Comparison of ENCODE assay signal across 16 cellular contexts in the genomic region with DNA sequence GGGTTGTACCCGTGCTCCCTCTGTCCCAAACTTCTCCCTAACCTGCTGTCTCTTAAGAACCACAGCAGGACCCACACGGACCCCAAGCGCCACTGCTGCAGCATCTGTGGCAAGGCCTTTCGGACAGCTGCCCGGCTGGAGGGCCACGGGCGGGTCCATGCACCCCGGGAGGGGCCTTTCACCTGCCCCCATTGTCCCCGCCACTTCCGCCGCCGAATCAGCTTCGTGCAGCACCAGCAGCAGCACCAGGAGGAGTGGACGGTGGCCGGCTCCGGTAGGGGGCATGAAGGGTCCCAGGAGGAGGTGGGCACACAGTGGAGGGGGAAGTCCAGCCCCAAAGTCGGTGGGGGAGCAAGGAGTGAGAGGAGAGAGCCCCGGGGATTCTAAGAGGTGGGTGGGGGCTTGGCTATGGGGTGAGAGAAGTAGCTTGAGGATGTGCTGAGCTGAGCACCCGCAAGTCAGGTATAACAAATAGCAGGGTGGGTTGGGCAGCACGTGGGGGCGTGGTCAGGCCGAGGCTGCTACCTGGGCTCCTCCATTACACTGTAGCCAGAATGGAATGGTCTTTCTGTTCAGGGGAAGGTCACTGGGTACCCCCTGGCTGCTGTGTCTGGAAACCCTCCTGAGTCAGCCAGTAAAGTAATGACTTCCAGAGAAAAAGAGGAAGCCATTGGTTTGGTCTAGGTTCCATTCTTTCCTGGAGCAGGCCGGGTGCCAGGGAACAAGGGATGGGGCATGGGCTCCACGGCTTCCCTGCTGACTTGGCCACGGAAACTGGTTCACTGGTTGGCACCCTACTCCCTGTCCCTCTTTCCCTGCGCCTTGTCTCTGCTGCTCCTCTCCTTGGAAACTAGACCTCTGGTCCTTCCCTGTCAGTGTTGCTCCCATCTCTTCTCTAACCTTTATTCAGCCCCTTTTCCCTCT. TPM values are rescaled to one million over a fixed set of nuclear protein-coding genes. Genes with fewer than 3 reads are reported as not detected.
DNase-seq lines count a peak whose midpoint lies in the region; ATAC-seq and TF ChIP-seq lines count a peak whose summit lies in the region.
"Had no signal": no experiment of that assay in that cellular context is flagged by ENCODE, and none has a peak within 500 bp of the region (broad histone marks: within the 10 kb centered on the region; RNA-seq: fewer than 3 reads in every experiment).

No MANE protein-coding gene starts in this region.

- no peak overlapping the region for H2AFZ ChIP-seq in smooth muscle cell (ENCODE audit: low read depth)

- H3K36me3 ChIP-seq in iPS-15b (ENCODE audit: control insufficient read depth, insufficient read depth, low read length) (peaks cover 50% of the 10 kb centered on the region), smooth muscle cell (ENCODE audit: low read depth) (no peaks in the 10 kb centered on the region)

- CTCF ChIA-PET in WTC11 (lab: Charles Lee) = no interaction called here

- peaks cover 17% of the 10 kb centered on the region for H3K79me2 ChIP-seq in smooth muscle cell (ENCODE audit: low read depth)

- H3K27me3 Mint-ChIP-seq in natural killer cell (ENCODE audit: low read depth in 2 of 2) (no peaks in the 10 kb centered on the region), WTC11 (ENCODE audit: low read depth) (no peaks in the 10 kb centered on the region)
- no peaks in the 10 kb centered on the region for H3K27me3 Mint-ChIP-seq in natural killer cell treated with Interleukin-12 subunit alpha and Interleukin-12 subunit beta and Interleukin-15 and Interleukin-18, amount 100 ng/mL, for 72 hours
- H3K27me3 Mint-ChIP-seq: B cell had no signal

- H3K27ac ChIP-seq in substantia nigra (ENCODE audit: low read depth, low read length, poor library complexity, severe bottlenecking) (no peak overlapping the region), smooth muscle cell (ENCODE audit: low read depth) (no peak overlapping the region)
- H3K27ac ChIP-seq: psoas muscle had no signal

- no peaks in the 10 kb centered on the region for H3K9me3 ChIP-seq in iPS-15b (ENCODE audit: control insufficient read depth, insufficient read depth, low read length)
- no peaks in the 10 kb centered on the region for H3K9me3 ChIP-seq in smooth muscle cell (replicated peaks; ENCODE audit: low read depth)
- H3K9me3 ChIP-seq: psoas muscle had no signal

- ATAC-seq in natural killer cell = no peak
- ATAC-seq in natural killer cell treated with Interleukin-12 subunit alpha and Interleukin-12 subunit beta and Interleukin-15 and Interleukin-18, amount 100 ng/mL, for 72 hours = no peak
- ATAC-seq in WTC11 = no peak
- ATAC-seq in HG03045 (IDR thresholded peaks at IDR 0.05; ENCODE audit: unreplicated experiment) = no peak

- H3F3A ChIP-seq in smooth muscle cell (ENCODE audit: low read depth) = no peaks in the 10 kb centered on the region

- no peak overlapping the region for H3K4me2 ChIP-seq in smooth muscle cell

- H3K36me3 Mint-ChIP-seq in natural killer cell (peaks cover 7% of the 10 kb centered on the region), WTC11 (peaks cover 30% of the 10 kb centered on the region)
- no peaks in the 10 kb centered on the region for H3K36me3 Mint-ChIP-seq in natural killer cell treated with Interleukin-12 subunit alpha and Interleukin-12 subunit beta and Interleukin-15 and Interleukin-18, amount 100 ng/mL, for 72 hours

- no peak overlapping the region for H3K4me3 ChIP-seq in iPS-15b (ENCODE audit: low read depth, low read length)
- H3K4me3 ChIP-seq in smooth muscle cell = no peak overlapping the region
- H3K4me3 ChIP-seq: psoas muscle had no signal

- H3K4me3 Mint-ChIP-seq in natural killer cell = no peak overlapping the region
- no peak overlapping the region for H3K4me3 Mint-ChIP-seq in natural killer cell treated with Interleukin-12 subunit alpha and Interleukin-12 subunit beta and Interleukin-15 and Interleukin-18, amount 100 ng/mL, for 72 hours
- H3K4me3 Mint-ChIP-seq in WTC11 = no peak overlapping the region
- H3K4me3 Mint-ChIP-seq: B cell had no signal

- no peak for TF ChIP-seq CTCF in natural killer cell (IDR thresholded peaks at IDR 0.05)
- no peak for TF ChIP-seq CTCF in WTC11 (IDR thresholded peaks at IDR 0.05)
- TF ChIP-seq CTCF in smooth muscle cell (IDR thresholded peaks at IDR 0.05; ENCODE audit: borderline replicate concordance, insufficient read depth, poor library complexity, severe bottlenecking) = no peak

- no peak for DNase-seq in natural killer cell
- no peak for DNase-seq in natural killer cell treated with Interleukin-12 subunit alpha and Interleukin-12 subunit beta and Interleukin-15 and Interleukin-18, amount 100 ng/mL, for 72 hours (ENCODE audit: low spot score)
- no peak for DNase-seq in WTC11 (ENCODE audit: low spot score)
- DNase-seq in substantia nigra (lab: John Stamatoyannopoulos, UW) = peak in 39 of 49 donors; percentile 7 to 74 (median 35)
- no peak for DNase-seq in smooth muscle cell (lab: John Stamatoyannopoulos, UW; ENCODE audit: unreplicated experiment)
- DNase-seq in SHP77 treated with DMSO at 0.1 percent for 48 hours (lab: John Stamatoyannopoulos, UW) = no peak
- DNase-seq: activated CD4-positive, alpha-beta T cell treated with anti-CD3 and anti-CD28 coated beads, Interleukin-2, amount 50 U/mL, for 48 hours; activated gamma-delta T cell treated with Interleukin-2 at 50 U/mL for 16 hours; KBM-7; NCI-H1694 treated with DMSO at 0.1 percent for 48 hours; NCI-H524 treated with DMSO at 0.1 percent for 48 hours; stimulated activated CD4-positive, alpha-beta T cell treated with anti-CD3 and anti-CD28 coated beads, Interleukin-2, amount 100 ng/mL, for 48 hours had no signal

- H3K27ac Mint-ChIP-seq in natural killer cell = peak overlapping the region; percentile 43 to 89
- no peak overlapping the region for H3K27ac Mint-ChIP-seq in natural killer cell treated with Interleukin-12 subunit alpha and Interleukin-12 subunit beta and Interleukin-15 and Interleukin-18, amount 100 ng/mL, for 72 hours
- peak overlapping the region; percentile 74 for H3K27ac Mint-ChIP-seq in WTC11
- H3K27ac Mint-ChIP-seq: B cell had no signal

- 94% methylated on average over 25 of the region's 26 CpGs for WGBS in smooth muscle cell (ENCODE audit: low lambda C conversion rate)

- intact Hi-C loops in natural killer cell (cut with micrococcal nuclease) = no loop called here

- no peaks in the 10 kb centered on the region for H3K4me1 ChIP-seq in iPS-15b (ENCODE audit: control insufficient read depth, insufficient read depth, low read length)
- H3K4me1 ChIP-seq in smooth muscle cell (ENCODE audit: low read depth) = no peaks in the 10 kb centered on the region

- H3K9ac ChIP-seq in iPS-15b (ENCODE audit: low read depth, low read length) (peak overlapping the region; percentile 3), smooth muscle cell (ENCODE audit: low read depth) (no peak overlapping the region)

- H3K9me3 Mint-ChIP-seq in natural killer cell (no peaks in the 10 kb centered on the region), WTC11 (no peaks in the 10 kb centered on the region)
- H3K9me3 Mint-ChIP-seq in natural killer cell treated with Interleukin-12 subunit alpha and Interleukin-12 subunit beta and Interleukin-15 and Interleukin-18, amount 100 ng/mL, for 72 hours = no peaks in the 10 kb centered on the region

- POLR2A ChIA-PET in WTC11 (lab: Charles Lee) = no interaction called here

- H3K27me3 ChIP-seq in iPS-15b (ENCODE audit: control insufficient read depth, insufficient read depth, low read length) = no peaks in the 10 kb centered on the region
- H3K27me3 ChIP-seq in smooth muscle cell (ENCODE audit: low read depth) = no peaks in the 10 kb centered on the region

- H3K4me1 Mint-ChIP-seq in natural killer cell = peaks cover 30 to 57% of the 10 kb centered on the region in 2 donors
- peaks cover 13 to 25% of the 10 kb centered on the region in 2 donors for H3K4me1 Mint-ChIP-seq in natural killer cell treated with Interleukin-12 subunit alpha and Interleukin-12 subunit beta and Interleukin-15 and Interleukin-18, amount 100 ng/mL, for 72 hours (ENCODE audit: low read depth in 2 of 2)
- no peaks in the 10 kb centered on the region for H3K4me1 Mint-ChIP-seq in WTC11

- peaks cover 29% of the 10 kb centered on the region for H4K20me1 ChIP-seq in smooth muscle cell (ENCODE audit: low read depth)

TF ChIP-seq in WTC11, 78 proteins besides CTCF, POLR2A, EP300 and RAD21 (continues in another document):
- TF ChIP-seq FOXJ3 (CRISPR knock-in tag; IDR thresholded peaks at IDR 0.05; ENCODE audit: borderline replicate concordance) = no peak

RNA-seq across cellular contexts. Expression of gene PRSS53, which starts 7.1 kb away (rescaled TPM):
- total RNA-seq in natural killer cell = 1 to 10 TPM; 4.3 to 7.4 (median 5.1) TPM
- 1 to 10 TPM; 4.1 to 5.1 TPM for total RNA-seq in natural killer cell treated with Interleukin-12 subunit alpha and Interleukin-12 subunit beta and Interleukin-15 and Interleukin-18, amount 100 ng/mL, for 72 hours
- 2.5 to 4.9 TPM (median 4.1 TPM) in 3 replicates for total RNA-seq in WTC11 (2021)
- total RNA-seq in smooth muscle cell = 5.1 and 6.3 TPM in 2 replicates
- 0.66 and 1.1 TPM in 2 replicates for polyA plus RNA-seq in smooth muscle cell

RNA-seq across cellular contexts. Expression of gene ZNF646, which starts 7.5 kb away (rescaled TPM):
- total RNA-seq in natural killer cell = 10 to 100 TPM; 22.0 to 31.1 (median 30.1) TPM
- 10 to 100 TPM; 25.8 to 26.3 TPM for total RNA-seq in natural killer cell treated with Interleukin-12 subunit alpha and Interleukin-12 subunit beta and Interleukin-15 and Interleukin-18, amount 100 ng/mL, for 72 hours
- total RNA-seq in WTC11 (2021) = 26.7 to 29.3 TPM (median 29.1 TPM) in 3 replicates
- 5.7 and 8.1 TPM in 2 replicates for total RNA-seq in smooth muscle cell
- polyA plus RNA-seq in smooth muscle cell = 5.4 and 7.3 TPM in 2 replicates

RNA-seq across cellular contexts. Expression of gene ZNF668, which starts 7.7 kb away (rescaled TPM):
- total RNA-seq in natural killer cell (10 to 100 TPM; 11.0 to 27.4 (median 22.6) TPM), WTC11 (2021) (13.5 to 17.3 TPM (median 16.6 TPM) in 3 replicates), smooth muscle cell (7.3 and 9.0 TPM in 2 replicates)
- 10 to 100 TPM; 16.4 to 30.5 TPM for total RNA-seq in natural killer cell treated with Interleukin-12 subunit alpha and Interleukin-12 subunit beta and Interleukin-15 and Interleukin-18, amount 100 ng/mL, for 72 hours
- polyA plus RNA-seq in smooth muscle cell = 20.1 and 21.0 TPM in 2 replicates

RNA-seq across cellular contexts. Expression of gene VKORC1, which starts 12.9 kb away (rescaled TPM):
- total RNA-seq in natural killer cell (10 to 100 TPM; 35.9 to 42.1 (median 41.8) TPM), WTC11 (2021) (85.7 to 114 TPM (median 110 TPM) in 3 replicates), smooth muscle cell (232 and 253 TPM in 2 replicates)
- total RNA-seq in natural killer cell treated with Interleukin-12 subunit alpha and Interleukin-12 subunit beta and Interleukin-15 and Interleukin-18, amount 100 ng/mL, for 72 hours = 10 to 100 TPM; 65.2 to 84.6 TPM
- polyA plus RNA-seq in smooth muscle cell = 340 and 394 TPM in 2 replicates

RNA-seq across cellular contexts. Expression of gene BCKDK, which starts 26.5 kb away (rescaled TPM):
- total RNA-seq in natural killer cell = 10 to 100 TPM in 2 of 3 donors, 1 to 10 TPM in 1; 9.9 to 16.3 (median 12.1) TPM
- total RNA-seq in natural killer cell treated with Interleukin-12 subunit alpha and Interleukin-12 subunit beta and Interleukin-15 and Interleukin-18, amount 100 ng/mL, for 72 hours = 10 to 100 TPM; 42.7 to 43.1 TPM
- 58.3 to 71.3 TPM (median 69.3 TPM) in 3 replicates for total RNA-seq in WTC11 (2021)
- 32.1 and 40.5 TPM in 2 replicates for total RNA-seq in smooth muscle cell
- polyA plus RNA-seq in smooth muscle cell = 82.6 and 87.9 TPM in 2 replicates

Comparison
In these comparisons a context has a peak if more than half of its experiments do, and no peak if none do; other contexts are left out.
1. H3K27ac Mint-ChIP-seq: peak in natural killer cell (2 of 2) and WTC11 (single experiment); none in natural killer cell treated with Interleukin-12 subunit alpha and Interleukin-12 subunit beta and Interleukin-15 and Interleukin-18, amount 100 ng/mL, for 72 hours (0 of 2).
2. DNase-seq: peak in substantia nigra (39 of 49); none in natural killer cell (single experiment), natural killer cell treated with Interleukin-12 subunit alpha and Interleukin-12 subunit beta and Interleukin-15 and Interleukin-18, amount 100 ng/mL, for 72 hours (single experiment), WTC11 (single experiment), smooth muscle cell (single experiment) and SHP77 treated with DMSO at 0.1 percent for 48 hours (single experiment).